Comparison of ENCODE assay signal across 1 cellular context in the genomic region with DNA sequence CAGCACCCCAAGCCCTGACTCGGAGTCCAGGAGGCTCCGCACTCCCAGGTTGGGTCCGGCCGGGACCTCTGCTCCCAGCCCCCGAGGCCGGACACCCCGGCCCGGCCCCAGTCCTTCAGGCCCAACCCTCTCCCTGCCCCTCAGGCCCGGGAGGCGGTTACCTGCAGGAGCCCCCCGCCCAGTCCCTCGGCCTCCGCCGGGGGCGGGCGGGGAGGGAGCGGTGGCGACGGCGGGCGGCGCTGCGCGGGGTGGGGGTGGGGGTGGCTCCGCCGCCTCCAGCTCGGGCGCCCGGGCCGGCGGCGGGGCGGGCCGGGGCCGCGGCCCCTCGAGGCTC.
TF ChIP-seq lines count a peak whose summit lies in the region.

No MANE protein-coding gene starts in this region.

TF ChIP-seq in HEK293, 187 proteins besides CTCF, POLR2A, EP300 and RAD21 (continued from another document):
- TF ChIP-seq REST (tag by site-specific recombination; IDR thresholded peaks at IDR 0.05) (no peak), ZNF10 (tag by site-specific recombination; IDR thresholded peaks at IDR 0.05) (no peak), ZNF48 (tag by site-specific recombination; IDR thresholded peaks at IDR 0.05) (no peak), SALL2 (tag by site-specific recombination; IDR thresholded peaks at IDR 0.05; ENCODE audit: borderline replicate concordance) (no peak), ZNF843 (tag by site-specific recombination; IDR thresholded peaks at IDR 0.05) (no peak), ZEB2 (tag by site-specific recombination; IDR thresholded peaks at IDR 0.05) (no peak), MZF1 (tag by site-specific recombination; IDR thresholded peaks at IDR 0.05; ENCODE audit: borderline replicate concordance) (no peak), GLIS2 (tag by site-specific recombination; IDR thresholded peaks at IDR 0.05) (peak; percentile 11), ZBTB20 (tag by site-specific recombination; IDR thresholded peaks at IDR 0.05) (peak; percentile 8), KLF8 (tag by site-specific recombination; IDR thresholded peaks at IDR 0.05) (peak; percentile 11; the same call in 1 of the 2 replicates)
